8 cellular contexts compared by ENCODE assay signal in the genomic region with DNA sequence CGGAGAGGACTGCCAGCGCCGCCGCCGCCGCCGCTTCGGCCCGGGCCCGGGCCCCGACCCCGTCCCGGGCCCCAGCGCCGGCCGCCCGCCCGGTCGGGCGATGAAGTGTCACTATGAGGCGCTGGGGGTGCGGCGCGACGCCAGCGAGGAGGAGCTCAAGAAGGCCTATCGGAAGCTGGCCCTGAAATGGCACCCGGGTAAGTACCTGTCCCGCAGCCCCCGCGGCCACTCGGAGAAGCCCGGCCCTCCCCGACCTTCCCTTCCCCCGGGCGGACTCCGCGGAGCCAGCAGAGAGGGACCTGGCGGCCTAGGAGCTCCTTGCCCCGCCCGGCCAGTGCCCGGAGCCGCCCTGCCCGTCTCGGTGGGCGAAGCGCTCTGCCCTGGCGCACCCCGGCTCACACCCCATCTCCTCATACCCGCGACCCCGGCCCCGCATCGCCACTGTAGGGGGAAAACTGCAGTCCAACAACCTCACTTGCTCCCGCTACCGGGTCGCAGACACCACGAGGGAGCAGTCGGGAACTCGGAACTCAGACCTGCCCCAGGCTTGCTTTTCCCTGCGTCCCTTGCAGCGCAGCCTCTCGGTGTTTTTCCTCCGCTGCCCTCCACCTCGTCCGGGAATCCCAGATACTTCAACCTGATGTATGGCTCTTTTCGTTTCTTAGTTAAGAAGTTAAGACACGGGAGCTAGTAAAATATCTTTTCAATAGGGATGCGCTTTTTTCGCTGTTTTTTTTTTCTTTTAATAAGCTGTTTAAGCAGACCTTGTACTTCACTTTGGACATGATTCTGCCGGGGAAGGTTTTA. TPM values are rescaled to one million over a fixed set of nuclear protein-coding genes. Genes with fewer than 3 reads are reported as not detected.
DNase-seq lines count a peak whose midpoint lies in the region; TF ChIP-seq lines count a peak whose summit lies in the region.

No MANE protein-coding gene starts in this region.

- peak; percentile 87 for DNase-seq in ELR (ENCODE audit: low read depth)
- DNase-seq in GOT3 (lab: John Stamatoyannopoulos, UW): peak; percentile 18
- peak; percentile 50 to 72 for DNase-seq in Kasumi-1 (lab: John Stamatoyannopoulos, UW)
- peak; percentile 72 to 91 for DNase-seq in SHP77 (lab: John Stamatoyannopoulos, UW)
- peak; percentile 80 for DNase-seq in activated gamma-delta T cell (lab: John Stamatoyannopoulos, UW)
- peak; percentile 79 for DNase-seq in fibroblast of villous mesenchyme (ENCODE audit: low read depth)
- peak; percentile 54 for DNase-seq in neural crest cell (ENCODE audit: low read depth, low spot score)

- H3K27me3 ChIP-seq in stomach smooth muscle (ENCODE audit: control insufficient read depth in 1 of 2, insufficient read depth in 2 of 2, low read length in 2 of 2): no peaks in the 10 kb centered on the region

- peaks cover 5% of the 10 kb centered on the region for H3K4me1 ChIP-seq in stomach smooth muscle (ENCODE audit: control insufficient read depth, insufficient read depth, low read length)

- H3K4me3 Mint-ChIP-seq in neural crest cell: peak overlapping the region; percentile 98

- peak overlapping the region; percentile 90 for H3K27ac ChIP-seq in stomach smooth muscle (ENCODE audit: low read length)

- peaks cover 3% of the 10 kb centered on the region for H3K27me3 Mint-ChIP-seq in neural crest cell (ENCODE audit: low read depth)

- no peak for TF ChIP-seq CTCF in fibroblast of villous mesenchyme (IDR thresholded peaks at IDR 0.05; ENCODE audit: insufficient read depth, low read depth, low read length)
- TF ChIP-seq CTCF in neural crest cell (conservative IDR thresholded peaks at IDR 0.05): peak; percentile 8

- H3K36me3 Mint-ChIP-seq in neural crest cell (ENCODE audit: low read depth): peaks cover 5% of the 10 kb centered on the region

- H3K4me3 ChIP-seq in fibroblast of villous mesenchyme (ENCODE audit: low read depth, low read length) (peak overlapping the region; percentile 91), stomach smooth muscle (ENCODE audit: low read length in 2 of 2) (peak overlapping the region; percentile 74 to 87)

- H3K9ac ChIP-seq in stomach smooth muscle (ENCODE audit: low read length in 2 of 2): peak overlapping the region; percentile 81 to 83

- peaks cover 27% of the 10 kb centered on the region for H3K4me1 Mint-ChIP-seq in neural crest cell

- H3K9me3 ChIP-seq in stomach smooth muscle (ENCODE audit: control insufficient read depth in 2 of 2, low read length in 2 of 2): no peaks in the 10 kb centered on the region

- peak overlapping the region; percentile 99 for H3K27ac Mint-ChIP-seq in neural crest cell (ENCODE audit: unreplicated experiment)

- H3K36me3 ChIP-seq in stomach smooth muscle (ENCODE audit: control insufficient read depth in 2 of 2, insufficient read depth in 2 of 2, low read length in 2 of 2): peaks cover 3 to 6% of the 10 kb centered on the region in 2 donors

- no peaks in the 10 kb centered on the region for H3K9me3 Mint-ChIP-seq in neural crest cell

RNA-seq across cellular contexts. Expression of gene DNAJC21, which starts 0.6 kb away (rescaled TPM):
- 22.2 and 44.5 TPM in 2 replicates for total RNA-seq in fibroblast of villous mesenchyme
- total RNA-seq in neural crest cell: 46.2 and 51.9 TPM in 2 replicates

RNA-seq across cellular contexts. Expression of gene BRIX1, which starts 14.4 kb away (rescaled TPM):
- total RNA-seq in fibroblast of villous mesenchyme: 38.7 and 88.9 TPM in 2 replicates
- total RNA-seq in neural crest cell: 43.2 and 51.3 TPM in 2 replicates

RNA-seq across cellular contexts. Expression of gene RAD1, which starts 14.6 kb away (rescaled TPM):
- total RNA-seq in fibroblast of villous mesenchyme: 52.5 and 68.7 TPM in 2 replicates
- 36.1 and 43.6 TPM in 2 replicates for total RNA-seq in neural crest cell

Comparison
In these comparisons a context has a peak if more than half of its experiments do, and no peak if none do; other contexts are left out.
1. Peak in every context shown above with its lines: DNase-seq, H3K4me3 ChIP-seq and H3K27ac ChIP-seq.
2. DNase-seq: peak in every context shown above with its lines; median percentile 87 in ELR; 82 in SHP77; 80 in activated gamma-delta T cell; 79 in fibroblast of villous mesenchyme; 61 in Kasumi-1; 54 in neural crest cell; 18 in GOT3.